In the genomic region with DNA sequence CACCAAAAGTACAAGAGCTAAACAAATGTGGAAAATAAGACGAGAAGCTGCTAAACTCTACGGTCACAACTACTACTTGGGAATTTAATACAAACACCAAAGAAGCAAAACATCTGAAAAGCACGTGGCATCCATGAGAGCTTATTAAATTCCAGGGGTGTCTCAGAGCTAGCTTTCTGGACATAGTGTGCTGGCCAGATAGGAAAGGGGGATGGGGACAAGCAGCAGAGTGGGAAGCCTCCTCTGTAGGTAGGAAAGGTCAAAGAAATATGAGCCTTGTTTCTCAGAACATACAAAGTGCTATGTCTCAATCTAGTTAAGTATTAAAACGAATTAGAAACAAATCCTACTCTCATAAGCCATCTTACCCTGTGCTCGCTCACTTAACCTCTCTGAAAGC, we compare ENCODE assay signal across 12 cellular contexts. TPM values are rescaled to one million over a fixed set of nuclear protein-coding genes. Genes with fewer than 3 reads are reported as not detected.
DNase-seq lines count a peak whose midpoint lies in the region; ATAC-seq, FAIRE-seq and TF ChIP-seq lines count a peak whose summit lies in the region.
"Had no signal": no experiment of that assay in that cellular context is flagged by ENCODE, and none has a peak within 500 bp of the region (broad histone marks: within the 10 kb centered on the region; RNA-seq: fewer than 3 reads in every experiment).

No MANE protein-coding gene starts in this region.

- ATAC-seq in omental fat pad (ENCODE audit: low FRiP score) (peak; percentile 76), GM21423 (IDR thresholded peaks at IDR 0.05; ENCODE audit: unreplicated experiment) (no peak), GM18517 (IDR thresholded peaks at IDR 0.05; ENCODE audit: unreplicated experiment) (no peak)
- ATAC-seq in activated CD4-positive, CD25-positive, alpha-beta regulatory T cell treated with anti-CD3 and anti-CD28 coated beads, Interleukin-2, amount 50 U/mL, for 24 hours = no peak
- ATAC-seq: foreskin keratinocyte had no signal

- no peak overlapping the region for H3K4me3 ChIP-seq in fibroblast of villous mesenchyme (ENCODE audit: low read depth, low read length)

- no peak for TF ChIP-seq CTCF in fibroblast of villous mesenchyme (IDR thresholded peaks at IDR 0.05; ENCODE audit: insufficient read depth, low read depth, low read length)
- TF ChIP-seq CTCF in omental fat pad (IDR thresholded peaks at IDR 0.05) = no peak

- DNase-seq in AG08395 (ENCODE audit: low spot score) (peak; percentile 62), RCC 7860 (ENCODE audit: low spot score) (no peak), fibroblast of villous mesenchyme (ENCODE audit: low read depth) (peak; percentile 93), omental fat pad (ENCODE audit: low spot score) (no peak), NOMO-1 treated with dmso at 0.1 percent for 144 hours (lab: John Stamatoyannopoulos, UW; ENCODE audit: unreplicated experiment) (no peak)
- DNase-seq: activated CD4-positive, alpha-beta T cell treated with anti-CD3 and anti-CD28 coated beads, Interleukin-2, amount 50 U/mL, for 1 hour; foreskin keratinocyte; SHP77; stimulated activated CD4-positive, alpha-beta T cell treated with anti-CD3 and anti-CD28 coated beads, Interleukin-1b, Interleukin-23, amount 100 ng/mL, for 48 hours had no signal

- FAIRE-seq in RCC 7860 (lab: Jason Lieb, UNC) = peak; percentile 29

RNA-seq across cellular contexts. Expression of gene GOLPH3, which starts 51.3 kb away (rescaled TPM):
- total RNA-seq in fibroblast of villous mesenchyme = 71.8 and 86.4 TPM in 2 replicates
- 10 to 100 TPM; 75.3 to 87.2 (median 84.0) TPM for total RNA-seq in omental fat pad

Comparison
In these comparisons a context has a peak if more than half of its experiments do, and no peak if none do; other contexts are left out.
1. DNase-seq: peak in AG08395 (single experiment) and fibroblast of villous mesenchyme (single experiment); none in RCC 7860 (single experiment), omental fat pad (single experiment) and NOMO-1 treated with dmso at 0.1 percent for 144 hours (single experiment).